21 cellular contexts compared by ENCODE assay signal in the genomic region with DNA sequence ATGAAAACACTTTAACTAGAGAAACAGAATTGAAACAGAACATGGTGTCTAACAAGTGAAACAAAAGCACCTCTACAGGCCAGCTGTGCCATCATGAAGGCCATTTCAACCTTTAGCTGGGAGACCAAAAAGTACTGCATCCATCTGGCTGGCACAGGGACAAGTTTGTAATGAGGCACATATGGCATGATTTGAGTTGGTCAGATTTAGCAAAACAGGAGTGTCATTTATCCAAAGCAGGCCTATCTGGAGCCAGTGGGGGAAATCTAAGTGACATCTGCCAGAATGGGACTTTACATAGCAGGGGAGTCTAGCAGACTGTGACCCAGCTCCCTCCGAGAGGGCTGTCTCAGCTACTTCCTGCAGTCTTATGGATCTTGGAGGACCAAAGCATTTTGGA. TPM values are rescaled to one million over a fixed set of nuclear protein-coding genes. Genes with fewer than 3 reads are reported as not detected.
A peak's percentile ranks its signal among the peaks of the same experiment; 100 is the strongest.
DNase-seq lines count a peak whose midpoint lies in the region; ATAC-seq, FAIRE-seq and TF ChIP-seq lines count a peak whose summit lies in the region.
"Had no signal": no experiment of that assay in that cellular context is flagged by ENCODE, and none has a peak within 500 bp of the region (broad histone marks: within the 10 kb centered on the region; RNA-seq: fewer than 3 reads in every experiment).

No MANE protein-coding gene starts in this region.

- dilution Hi-C loops in endothelial cell of umbilical vein (cut with MboI; ENCODE audit: extremely low pct_ligation_motif_present, low sequenced_read_pairs), result no loop called here

- CTCF ChIA-PET in endothelial cell of umbilical vein (lab: Charles Lee), result interaction anchor here (1.2 to 4.6 kb wide), 5 partner anchors 10 to 198 kb away, joined by 4 to 16 read pairs (median 9); no protein-coding TSS in a partner anchor

- POLR2A ChIA-PET in endothelial cell of umbilical vein (lab: Charles Lee), result no interaction called here

- no peaks in the 10 kb centered on the region for H3K27me3 ChIP-seq in endothelial cell of umbilical vein (ENCODE audit: control insufficient read depth in 2 of 2, insufficient read depth in 2 of 2, low read length in 2 of 2)
- H3K27me3 ChIP-seq: tibial artery had no signal

- TF ChIP-seq CTCF in endothelial cell of umbilical vein (IDR thresholded peaks at IDR 0.05; ENCODE audit: extremely low read depth in 1 of 2, insufficient read depth in 1 of 2, low read depth in 1 of 2, low read length in 2 of 2), result no peak
- TF ChIP-seq CTCF in natural killer cell (IDR thresholded peaks at IDR 0.05), result no peak

- peaks cover 0 to 9% of the 10 kb centered on the region in 2 donors for H3K4me1 Mint-ChIP-seq in natural killer cell
- H3K4me1 Mint-ChIP-seq: activated naive CD4-positive, alpha-beta T cell treated with anti-CD3 and anti-CD28 coated beads, Interleukin-2, amount 50 U/mL, for 24 hours; immature natural killer cell had no signal

- no peaks in the 10 kb centered on the region for H4K20me1 ChIP-seq in endothelial cell of umbilical vein (replicated peaks; ENCODE audit: control insufficient read depth, extremely low read depth, insufficient read depth, low read length)

- peaks cover 0 to 2% of the 10 kb centered on the region in 2 donors for H3K9me3 Mint-ChIP-seq in natural killer cell
- H3K9me3 Mint-ChIP-seq: activated naive CD4-positive, alpha-beta T cell treated with anti-CD3 and anti-CD28 coated beads, Interleukin-2, amount 50 U/mL, for 24 hours; effector memory CD8-positive, alpha-beta T cell had no signal

- H3K36me3 ChIP-seq in endothelial cell of umbilical vein (ENCODE audit: control insufficient read depth in 2 of 2, extremely low read depth in 1 of 2, insufficient read depth in 2 of 2, low read length in 2 of 2), result no peaks in the 10 kb centered on the region
- H3K36me3 ChIP-seq: neutrophil, tibial artery had no signal

- no peaks in the 10 kb centered on the region for H3K9me3 ChIP-seq in endothelial cell of umbilical vein (replicated peaks; ENCODE audit: control insufficient read depth, insufficient read depth, low read length)
- H3K9me3 ChIP-seq: neutrophil, psoas muscle, tibial artery had no signal

- peaks cover 3% of the 10 kb centered on the region for H3K4me1 ChIP-seq in endothelial cell of umbilical vein (ENCODE audit: control insufficient read depth, extremely low read depth, insufficient read depth, low read length)
- H3K4me1 ChIP-seq: psoas muscle, tibial artery had no signal

- H3K36me3 Mint-ChIP-seq in natural killer cell, result no peaks in the 10 kb centered on the region

- ATAC-seq in GM19467 (IDR thresholded peaks at IDR 0.05; ENCODE audit: unreplicated experiment) (no peak), natural killer cell (no peak)
- ATAC-seq: activated CD4-positive, alpha-beta T cell treated with anti-CD3 and anti-CD28 coated beads for 36 hours; effector memory CD8-positive, alpha-beta T cell; psoas muscle had no signal

- no peak overlapping the region for H3K4me3 ChIP-seq in endothelial cell of umbilical vein (replicated peaks in 1 of 3; ENCODE audit: insufficient read depth in 1 of 3, low read depth in 1 of 3, low read length in 3 of 3)
- H3K4me3 ChIP-seq: psoas muscle, skin epidermis, tibial artery had no signal

- no peak overlapping the region for H3K4me3 Mint-ChIP-seq in natural killer cell
- H3K4me3 Mint-ChIP-seq: activated CD4-positive, alpha-beta T cell treated with anti-CD3 and anti-CD28 coated beads for 36 hours; activated naive CD4-positive, alpha-beta T cell treated with anti-CD3 and anti-CD28 coated beads, Interleukin-2, amount 50 U/mL, for 24 hours; effector memory CD8-positive, alpha-beta T cell; immature natural killer cell; stimulated activated naive CD8-positive, alpha-beta T cell treated with anti-CD3 and anti-CD28 coated beads, Interleukin-15, Interleukin-2, amounts not matched to agents 100 ng/mL and 50 ng/mL, for 24 hours had no signal

- H2AFZ ChIP-seq in endothelial cell of umbilical vein (ENCODE audit: low read depth, low read length), result no peak overlapping the region

- no peak overlapping the region for H3K4me2 ChIP-seq in endothelial cell of umbilical vein (ENCODE audit: insufficient read depth, low read length)

- intact Hi-C loops in endothelial cell of umbilical vein (cut with micrococcal nuclease), result no loop called here
- intact Hi-C loops in natural killer cell (cut with micrococcal nuclease), result no loop called here

- no peaks in the 10 kb centered on the region for H3K79me2 ChIP-seq in endothelial cell of umbilical vein (ENCODE audit: control insufficient read depth, insufficient read depth, low read length)

- peak; percentile 4 for FAIRE-seq in endothelial cell of umbilical vein (lab: Jason Lieb, UNC)

- in situ Hi-C loops in G401 (cut with HindIII; ENCODE audit: low sequenced_read_pairs), result no loop called here

- TF ChIP-seq POLR2A in endothelial cell of umbilical vein (IDR thresholded peaks at IDR 0.05; ENCODE audit: low read depth, low read length), result no peak

- peaks cover 0 to 6% of the 10 kb centered on the region in 2 donors for H3K27me3 Mint-ChIP-seq in natural killer cell (ENCODE audit: low read depth in 2 of 2)
- H3K27me3 Mint-ChIP-seq: activated CD4-positive, alpha-beta T cell treated with anti-CD3 and anti-CD28 coated beads for 36 hours; effector memory CD8-positive, alpha-beta T cell; stimulated activated naive CD8-positive, alpha-beta T cell treated with anti-CD3 and anti-CD28 coated beads, Interleukin-15, Interleukin-2, amounts not matched to agents 100 ng/mL and 50 ng/mL, for 24 hours had no signal

- no peak overlapping the region for H3K27ac Mint-ChIP-seq in natural killer cell
- H3K27ac Mint-ChIP-seq: activated CD4-positive, alpha-beta T cell treated with anti-CD3 and anti-CD28 coated beads for 36 hours; activated naive CD4-positive, alpha-beta T cell treated with anti-CD3 and anti-CD28 coated beads, Interleukin-2, amount 50 U/mL, for 24 hours; effector memory CD8-positive, alpha-beta T cell; stimulated activated naive CD8-positive, alpha-beta T cell treated with anti-CD3 and anti-CD28 coated beads, Interleukin-15, Interleukin-2, amounts not matched to agents 100 ng/mL and 50 ng/mL, for 24 hours had no signal

- peak; percentile 54 for DNase-seq in G401 (ENCODE audit: low spot score)
- DNase-seq in NCI-H524 (lab: John Stamatoyannopoulos, UW), result peak; percentile 94 to 97
- DNase-seq in endothelial cell of umbilical vein (ENCODE audit: low read depth, low spot score), result no peak
- peak; percentile 24 for DNase-seq in myocyte (ENCODE audit: low read depth)
- no peak for DNase-seq in HPDE6-E6E7 (ENCODE audit: extremely low spot score)
- DNase-seq in natural killer cell, result no peak
- DNase-seq: activated CD4-positive, alpha-beta T cell treated with anti-CD3 and anti-CD28 coated beads for 36 hours; cerebellar nuclear complex; effector memory CD8-positive, alpha-beta T cell; immature natural killer cell; Karpas-422; NCI-H1105; NK-92 treated with Interleukin-12 subunit alpha and Interleukin-12 subunit beta, amount 100 ng/mL, for 24 hours; psoas muscle; stimulated activated CD4-positive, alpha-beta T cell treated with anti-CD3 and anti-CD28 coated beads, Interleukin-4, amount 100 ng/mL, for 1 hour; tibial artery had no signal

- no TSS peak for BruUV-seq in endothelial cell of umbilical vein (replicated peaks; lab: Mats Ljungman, UMichigan)

- H3K9ac ChIP-seq in endothelial cell of umbilical vein (replicated peaks; ENCODE audit: extremely low read depth, insufficient read depth, low read length), result no peak overlapping the region

- no peak overlapping the region for H3K27ac ChIP-seq in endothelial cell of umbilical vein (ENCODE audit: insufficient read depth, low read depth, low read length)
- H3K27ac ChIP-seq: neutrophil, psoas muscle, skin epidermis, tibial artery had no signal

- no peaks in the 10 kb centered on the region for H3K9me1 ChIP-seq in endothelial cell of umbilical vein (replicated peaks; ENCODE audit: control insufficient read depth, extremely low read depth, insufficient read depth, low read length)

TF ChIP-seq in endothelial cell of umbilical vein, 7 proteins besides CTCF, POLR2A, EP300 and RAD21:
- TF ChIP-seq FOS (IDR thresholded peaks at IDR 0.05; ENCODE audit: borderline replicate concordance, insufficient read depth, low read length) (no peak), GATA2 (IDR thresholded peaks at IDR 0.05; ENCODE audit: insufficient read depth, insufficient read length, low read depth, low read length) (no peak), MYC (IDR thresholded peaks at IDR 0.05; ENCODE audit: low read depth, low read length) (no peak), JUN (IDR thresholded peaks at IDR 0.05; ENCODE audit: borderline replicate concordance, insufficient read depth, insufficient read length, low read depth) (no peak), EZH2 (IDR thresholded peaks at IDR 0.05; ENCODE audit: borderline replicate concordance, low read depth, low read length, severe bottlenecking) (no peak), POLR2AphosphoS5 (IDR thresholded peaks at IDR 0.05; ENCODE audit: insufficient read depth, low read depth, low read length) (no peak)
- TF ChIP-seq, protein P1, sequence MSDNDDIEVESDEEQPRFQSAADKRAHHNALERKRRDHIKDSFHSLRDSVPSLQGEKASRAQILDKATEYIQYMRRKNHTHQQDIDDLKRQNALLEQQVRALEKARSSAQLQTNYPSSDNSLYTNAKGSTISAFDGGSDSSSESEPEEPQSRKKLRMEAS (IDR thresholded peaks at IDR 0.05; ENCODE audit: insufficient read depth, insufficient read length), result no peak

RNA-seq across cellular contexts. Expression of a gene that starts 51.9 kb away (rescaled TPM):
- 16.7 and 24.8 TPM in 2 replicates for total RNA-seq in G401 (2014; rRNA removed; shearing (Covaris generic))
- 53.7 and 55.5 TPM in 2 replicates for total RNA-seq in endothelial cell of umbilical vein
- 3.9 and 8.0 TPM in 2 replicates for polyA plus RNA-seq in endothelial cell of umbilical vein
- 14.5 and 15.8 TPM in 2 replicates for polyA plus RNA-seq in endothelial cell of umbilical vein (2011; cell fraction: cytosol; rRNA removed)
- polyA plus RNA-seq in endothelial cell of umbilical vein (2011; cell fraction: nucleus; rRNA removed), result 35.5 and 42.6 TPM in 2 replicates
- 36.7 and 59.7 TPM in 2 replicates for polyA plus RNA-seq in endothelial cell of umbilical vein (2012)
- polyA minus RNA-seq in endothelial cell of umbilical vein, result 11.1 and 24.2 TPM in 2 replicates
- 8.5 TPM for polyA minus RNA-seq in endothelial cell of umbilical vein (2011; cell fraction: cytosol; rRNA and poly(A)+ RNA removed)
- 22.3 and 25.3 TPM in 2 replicates for polyA minus RNA-seq in endothelial cell of umbilical vein (2011; cell fraction: nucleus; rRNA and poly(A)+ RNA removed)
- 40.6 and 41.3 TPM in 2 replicates for total RNA-seq in myocyte
- polyA plus RNA-seq in myocyte (2012), result 17.9 TPM
- total RNA-seq in natural killer cell, result 100 to 1,000 TPM in 1 of 3 donors, 10 to 100 TPM in 2; 88.5 to 104 (median 97.3) TPM

Comparison
In these comparisons a context has a peak if more than half of its experiments do, and no peak if none do; other contexts are left out.
1. DNase-seq: peak in G401 (single experiment), NCI-H524 (2 of 2) and myocyte (single experiment); none in endothelial cell of umbilical vein (single experiment), HPDE6-E6E7 (single experiment) and natural killer cell (single experiment).